8 cellular contexts compared by ENCODE assay signal in the genomic region with DNA sequence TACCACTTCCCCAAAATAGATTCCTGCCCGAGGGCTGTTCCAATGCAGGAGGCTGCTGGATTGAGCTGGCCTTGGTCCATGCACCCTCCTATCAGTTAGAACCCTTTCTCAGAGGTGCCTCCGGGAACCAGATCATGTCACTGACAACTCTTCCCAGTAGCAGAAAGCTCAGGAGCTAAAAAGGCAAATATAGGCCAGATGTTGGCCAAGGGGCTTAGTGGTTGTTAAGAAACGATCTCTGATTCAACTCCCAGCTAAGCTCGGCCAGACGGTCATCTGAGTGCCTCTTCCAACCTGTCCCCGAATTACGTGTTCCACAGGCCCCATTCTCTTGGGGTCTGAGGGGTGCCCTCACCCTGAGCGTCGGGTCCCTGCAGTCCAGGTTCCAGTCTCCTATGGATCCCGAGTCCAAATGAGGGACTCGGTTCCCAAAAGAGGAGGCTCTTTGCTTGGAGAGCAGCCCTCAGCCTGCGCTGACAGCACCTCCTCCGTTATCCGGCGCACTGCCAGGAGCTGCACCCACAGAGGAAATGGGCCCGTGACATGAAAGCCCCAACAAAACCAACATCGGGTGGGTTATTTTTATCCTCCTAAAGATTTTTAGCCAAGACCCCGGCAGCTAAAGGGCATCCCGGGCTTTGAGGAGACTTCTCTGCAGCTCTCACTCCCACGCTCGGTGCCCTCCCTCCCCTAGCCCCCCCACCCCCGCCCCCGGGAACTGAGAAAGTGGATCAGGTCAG.
DNase-seq lines count a peak whose midpoint lies in the region; ATAC-seq, FAIRE-seq and TF ChIP-seq lines count a peak whose summit lies in the region.

No MANE protein-coding gene starts in this region.

- peaks cover 36% of the 10 kb centered on the region for H3K4me1 Mint-ChIP-seq in activated CD8-positive, alpha-beta T cell treated with anti-CD3 and anti-CD28 coated beads for 36 hours (ENCODE audit: low read depth)
- peaks cover 61 to 93% of the 10 kb centered on the region in 2 donors for H3K4me1 Mint-ChIP-seq in stimulated activated naive B cell treated with anti-CD40 and anti-IgM and Interleukin-4, amounts not matched to agents 10 μg/mL and 1 μg/mL and 100 μg/mL, for 72 hours

- no peaks in the 10 kb centered on the region for H3K36me3 Mint-ChIP-seq in activated CD8-positive, alpha-beta T cell treated with anti-CD3 and anti-CD28 coated beads for 36 hours (ENCODE audit: low read depth)
- peaks cover 4 to 8% of the 10 kb centered on the region in 2 donors for H3K36me3 Mint-ChIP-seq in stimulated activated naive B cell treated with anti-CD40 and anti-IgM and Interleukin-4, amounts not matched to agents 10 μg/mL and 1 μg/mL and 100 μg/mL, for 72 hours

- FAIRE-seq in A549 (lab: Jason Lieb, UNC), result no peak

- TF ChIP-seq CTCF in A549 (IDR thresholded peaks at IDR 0.05) (no peak), prostate gland (IDR thresholded peaks at IDR 0.05) (no peak)
- TF ChIP-seq CTCF in activated CD8-positive, alpha-beta T cell treated with anti-CD3 and anti-CD28 coated beads for 36 hours (IDR thresholded peaks at IDR 0.05), result no peak

- no peak for TF ChIP-seq POLR2A in A549 (IDR thresholded peaks at IDR 0.05; ENCODE audit: low read length)
- no peak for TF ChIP-seq POLR2A in prostate gland (IDR thresholded peaks at IDR 0.05)

- no peak for TF ChIP-seq RAD21 in A549 (conservative IDR thresholded peaks at IDR 0.05 in 1 of 2, IDR thresholded peaks at IDR 0.05 in 1 of 2)

- H3K4me3 Mint-ChIP-seq in activated CD8-positive, alpha-beta T cell treated with anti-CD3 and anti-CD28 coated beads for 36 hours, result peak overlapping the region; percentile 41
- H3K4me3 Mint-ChIP-seq in stimulated activated naive B cell treated with anti-CD40 and anti-IgM and Interleukin-4, amounts not matched to agents 10 μg/mL and 1 μg/mL and 100 μg/mL, for 72 hours, result peak overlapping the region; percentile 74 to 77

- CTCF ChIA-PET in A549 (lab: Yijun Ruan, JAX), result interaction anchor here (1.0 to 2.4 kb wide), 4 partner anchors 9 to 21 kb away, joined by 3 to 7 read pairs (median 4); no protein-coding TSS in a partner anchor
- CTCF ChIA-PET in activated CD8-positive, alpha-beta T cell treated with anti-CD3 and anti-CD28 coated beads for 36 hours (lab: Charles Lee), result interaction anchor here (1.4 kb wide), 1 partner anchor 17 kb away, joined by 5 read pairs; no protein-coding TSS in a partner anchor

- no peak for DNase-seq in A549 (ENCODE audit: low read depth in 1 of 2, low spot score in 1 of 2)
- peak; percentile 78 for DNase-seq in activated CD8-positive, alpha-beta T cell treated with anti-CD3 and anti-CD28 coated beads for 36 hours
- DNase-seq in left cardiac atrium, result no peak
- peak; percentile 44 for DNase-seq in stimulated activated naive B cell treated with anti-CD40 and anti-IgM and Interleukin-4, amounts not matched to agents 10 μg/mL and 1 μg/mL and 100 μg/mL, for 72 hours
- DNase-seq in NCI-H2081 (lab: John Stamatoyannopoulos, UW), result no peak
- DNase-seq in prostate gland (ENCODE audit: low spot score), result no peak
- no peak for DNase-seq in NCI-H2029 treated with DMSO at 0.1 percent for 48 hours (lab: John Stamatoyannopoulos, UW)

- H3K9me3 ChIP-seq in A549 (no peaks in the 10 kb centered on the region), prostate gland (no peaks in the 10 kb centered on the region)

- ATAC-seq in A549 (peak in 1 of 2 experiments; percentile 16; a peak in 3 of 6 replicates), HG02885 (IDR thresholded peaks at IDR 0.05; ENCODE audit: poor library complexity, unreplicated experiment) (peak; percentile 39), left cardiac atrium (peak; percentile 40)
- ATAC-seq in activated CD8-positive, alpha-beta T cell treated with anti-CD3 and anti-CD28 coated beads for 36 hours, result peak; percentile 25
- peak; percentile 27 to 35 for ATAC-seq in stimulated activated naive B cell treated with anti-CD40 and anti-IgM and Interleukin-4, amounts not matched to agents 10 μg/mL and 1 μg/mL and 100 μg/mL, for 72 hours (replicated peaks)

- no peak overlapping the region for H3K4me3 ChIP-seq in A549
- no peak overlapping the region for H3K4me3 ChIP-seq in prostate gland

- POLR2A ChIA-PET in A549 (lab: Yijun Ruan, JAX), result no interaction called here
- POLR2A ChIA-PET in activated CD8-positive, alpha-beta T cell treated with anti-CD3 and anti-CD28 coated beads for 36 hours (lab: Charles Lee), result interaction anchor here (0.8 to 1.4 kb wide), 2 partner anchors 29 to 107 kb away, joined by 3 to 4 read pairs; partner anchors contain the start of gene ID2

- H3K36me3 ChIP-seq in prostate gland, result no peaks in the 10 kb centered on the region

- H3K9me3 Mint-ChIP-seq in activated CD8-positive, alpha-beta T cell treated with anti-CD3 and anti-CD28 coated beads for 36 hours, result no peaks in the 10 kb centered on the region
- H3K9me3 Mint-ChIP-seq in stimulated activated naive B cell treated with anti-CD40 and anti-IgM and Interleukin-4, amounts not matched to agents 10 μg/mL and 1 μg/mL and 100 μg/mL, for 72 hours, result peaks cover 0 to 3% of the 10 kb centered on the region in 2 donors

- 0 out of 3 replicates have a peak overlapping the region, but pooled peaks have one; percentile 11 for H3K4me2 ChIP-seq in A549

- 83% methylated on average over 23 of the region's 23 CpGs for WGBS in A549 (ENCODE audit: missing lambda C conversion rate)
- WGBS in prostate gland, result 57% methylated on average over 23 of the region's 23 CpGs

- no peak for TF ChIP-seq EP300 in A549 (IDR thresholded peaks at IDR 0.05)

- H3K27me3 ChIP-seq in prostate gland (replicated peaks; ENCODE audit: insufficient read depth), result no peaks in the 10 kb centered on the region

- intact Hi-C loops in activated CD8-positive, alpha-beta T cell treated with anti-CD3 and anti-CD28 coated beads for 36 hours (cut with micrococcal nuclease), result no loop called here
- intact Hi-C loops in left cardiac atrium (cut with DNase I) (no loop called here), prostate gland (cut with DNase I) (no loop called here)

- H3K27ac ChIP-seq in A549 (peak overlapping the region in 1 of 2 experiments; percentile 45; a peak in 1 of 6 replicates), prostate gland (no peak overlapping the region)

- no peak overlapping the region for H3K27ac Mint-ChIP-seq in activated CD8-positive, alpha-beta T cell treated with anti-CD3 and anti-CD28 coated beads for 36 hours
- peak overlapping the region; percentile 70 for H3K27ac Mint-ChIP-seq in stimulated activated naive B cell treated with anti-CD40 and anti-IgM and Interleukin-4, amounts not matched to agents 10 μg/mL and 1 μg/mL and 100 μg/mL, for 72 hours

- H3K27me3 Mint-ChIP-seq in activated CD8-positive, alpha-beta T cell treated with anti-CD3 and anti-CD28 coated beads for 36 hours, result peaks cover 6% of the 10 kb centered on the region
- H3K27me3 Mint-ChIP-seq in stimulated activated naive B cell treated with anti-CD40 and anti-IgM and Interleukin-4, amounts not matched to agents 10 μg/mL and 1 μg/mL and 100 μg/mL, for 72 hours, result peaks cover 36 to 60% of the 10 kb centered on the region in 2 donors

- H3K4me1 ChIP-seq in A549 (peaks cover 23% of the 10 kb centered on the region), prostate gland (replicated peaks) (peaks cover 8% of the 10 kb centered on the region)

TF ChIP-seq in A549, 52 proteins besides CTCF, POLR2A, EP300 and RAD21:
- TF ChIP-seq CHD4 (IDR thresholded peaks at IDR 0.05; ENCODE audit: borderline replicate concordance) (no peak), RFX5 (IDR thresholded peaks at IDR 0.05) (no peak), CBX8 (IDR thresholded peaks at IDR 0.05) (no peak), ELK1 (IDR thresholded peaks at IDR 0.05; ENCODE audit: low read depth, low read length) (no peak)

Comparison
In these comparisons a context has a peak if more than half of its experiments do, and no peak if none do; other contexts are left out.
1. DNase-seq: peak in activated CD8-positive, alpha-beta T cell treated with anti-CD3 and anti-CD28 coated beads for 36 hours (single experiment) and stimulated activated naive B cell treated with anti-CD40 and anti-IgM and Interleukin-4, amounts not matched to agents 10 μg/mL and 1 μg/mL and 100 μg/mL, for 72 hours (single experiment); none in A549 (0 of 2), left cardiac atrium (single experiment), NCI-H2081 (0 of 2), prostate gland (single experiment) and NCI-H2029 treated with DMSO at 0.1 percent for 48 hours (single experiment).